ENCODE assay signal across 1 cellular context in the genomic region with DNA sequence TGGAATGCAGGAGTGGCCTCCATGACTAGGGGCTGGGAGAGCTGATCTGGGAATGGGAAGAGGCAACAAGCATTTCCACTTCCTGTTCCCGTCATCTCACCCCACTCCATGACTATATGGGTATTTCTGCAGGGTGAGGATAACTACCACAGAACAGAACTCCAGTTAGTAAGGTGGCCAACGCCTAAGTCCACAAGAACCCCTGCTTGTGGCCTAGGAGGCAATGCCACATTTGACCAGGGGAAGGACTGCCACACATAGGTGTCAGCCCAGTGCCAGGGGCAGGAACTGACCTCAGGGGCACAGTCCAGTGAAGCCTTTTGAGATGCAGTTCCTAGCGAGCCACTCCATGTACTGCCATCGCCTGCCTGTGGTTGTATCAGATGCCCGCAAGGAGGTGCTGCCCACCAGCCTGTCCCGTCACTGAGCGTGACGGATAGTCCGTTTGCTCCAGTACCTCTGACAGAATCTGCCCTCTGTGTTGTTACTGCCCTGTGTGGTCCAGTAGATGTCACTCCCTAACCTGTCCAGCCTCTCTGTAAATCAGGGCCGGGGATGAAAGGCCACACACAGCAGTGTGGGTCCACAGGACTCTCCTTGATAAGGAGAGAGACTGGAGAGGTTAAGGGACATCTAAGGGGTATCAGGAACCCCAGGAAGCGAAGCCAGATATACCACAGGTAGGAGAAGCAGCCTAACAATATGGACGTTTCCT.
TF ChIP-seq lines count a peak whose summit lies in the region.

No MANE protein-coding gene starts in this region.

TF ChIP-seq in HCT116, 20 proteins besides CTCF, POLR2A, EP300 and RAD21:
- peak; percentile 41; the same call in 1 of the 2 replicates for TF ChIP-seq POLR2AphosphoS5 (IDR thresholded peaks at IDR 0.05; ENCODE audit: low read depth, low read length)
- TF ChIP-seq, protein P1, sequence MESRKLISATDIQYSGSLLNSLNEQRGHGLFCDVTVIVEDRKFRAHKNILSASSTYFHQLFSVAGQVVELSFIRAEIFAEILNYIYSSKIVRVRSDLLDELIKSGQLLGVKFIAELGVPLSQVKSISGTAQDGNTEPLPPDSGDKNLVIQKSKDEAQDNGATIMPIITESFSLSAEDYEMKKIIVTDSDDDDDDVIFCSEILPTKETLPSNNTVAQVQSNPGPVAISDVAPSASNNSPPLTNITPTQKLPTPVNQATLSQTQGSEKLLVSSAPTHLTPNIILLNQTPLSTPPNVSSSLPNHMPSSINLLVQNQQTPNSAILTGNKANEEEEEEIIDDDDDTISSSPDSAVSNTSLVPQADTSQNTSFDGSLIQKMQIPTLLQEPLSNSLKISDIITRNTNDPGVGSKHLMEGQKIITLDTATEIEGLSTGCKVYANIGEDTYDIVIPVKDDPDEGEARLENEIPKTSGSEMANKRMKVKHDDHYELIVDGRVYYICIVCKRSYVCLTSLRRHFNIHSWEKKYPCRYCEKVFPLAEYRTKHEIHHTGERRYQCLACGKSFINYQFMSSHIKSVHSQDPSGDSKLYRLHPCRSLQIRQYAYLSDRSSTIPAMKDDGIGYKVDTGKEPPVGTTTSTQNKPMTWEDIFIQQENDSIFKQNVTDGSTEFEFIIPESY (IDR thresholded peaks at IDR 0.05; ENCODE audit: extremely low read depth, insufficient replicate concordance, low read length): no peak
- peak; percentile 6; the same call in 1 of the 2 replicates for TF ChIP-seq CBX3 (IDR thresholded peaks at IDR 0.05; ENCODE audit: low read depth)
- peak; percentile 45 for TF ChIP-seq TCF7L2 (IDR thresholded peaks at IDR 0.05; ENCODE audit: borderline replicate concordance, extremely low read depth, insufficient read depth, insufficient read length)
- TF ChIP-seq SP1 (IDR thresholded peaks at IDR 0.05; ENCODE audit: low read depth): no peak
- TF ChIP-seq YY1 (IDR thresholded peaks at IDR 0.05; ENCODE audit: extremely low read depth, insufficient replicate concordance, low read depth, low read length): peak; percentile 58
